20 cellular contexts compared by ENCODE assay signal in the genomic region with DNA sequence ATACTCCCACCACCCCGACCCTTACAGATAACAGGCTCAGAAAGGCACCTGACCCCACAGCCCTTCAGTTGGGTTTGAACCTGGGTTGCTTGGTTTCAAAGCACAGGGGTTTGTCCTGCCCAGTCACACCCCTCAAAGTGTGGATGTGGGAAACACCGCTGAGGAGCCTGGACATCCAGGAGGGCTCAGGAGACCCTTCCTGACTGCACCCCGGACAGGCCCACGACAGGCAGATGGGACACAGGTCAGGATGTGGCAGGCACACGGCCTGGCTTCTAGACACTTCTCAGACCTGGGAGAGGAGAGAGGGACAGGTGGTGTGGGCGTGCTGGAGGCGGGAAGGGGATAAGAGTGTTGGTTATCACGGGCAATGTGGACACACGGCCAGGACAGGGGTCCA.
DNase-seq lines count a peak whose midpoint lies in the region; ATAC-seq, FAIRE-seq and TF ChIP-seq lines count a peak whose summit lies in the region.
"Had no signal": no experiment of that assay in that cellular context is flagged by ENCODE, and none has a peak within 500 bp of the region (broad histone marks: within the 10 kb centered on the region; RNA-seq: fewer than 3 reads in every experiment).

No MANE protein-coding gene starts in this region.

- H3K27me3 ChIP-seq in right atrium auricular region: no peaks in the 10 kb centered on the region
- H3K27me3 ChIP-seq in heart right ventricle: peaks cover 0 to 59% (median 10%) of the 10 kb centered on the region in 7 donors
- peaks cover 0 to 2% (median under 1%) of the 10 kb centered on the region in 4 experiments; a peak in 3 of 7 replicates for H3K27me3 ChIP-seq in H1 (replicated peaks in 1 of 4; ENCODE audit: control insufficient read depth in 3 of 4, extremely low read depth in 1 of 4, insufficient read depth in 3 of 4, low read length in 3 of 4)
- H3K27me3 ChIP-seq in esophagus muscularis mucosa: peaks cover 0 to 49% (median 0%) of the 10 kb centered on the region in 4 donors
- H3K27me3 ChIP-seq: BE2C had no signal

- no peak overlapping the region for H3K23ac ChIP-seq in H1 (ENCODE audit: insufficient read length)

- TF ChIP-seq CTCF in right atrium auricular region (IDR thresholded peaks at IDR 0.05) (no peak), heart right ventricle (IDR thresholded peaks at IDR 0.05) (no peak), H1 (IDR thresholded peaks at IDR 0.05; ENCODE audit: control extremely low read depth in 1 of 3, insufficient read depth in 1 of 3, low read depth in 1 of 3, low read length in 3 of 3) (no peak), osteocyte (IDR thresholded peaks at IDR 0.05) (no peak), esophagus muscularis mucosa (IDR thresholded peaks at IDR 0.05) (no peak)

- TF ChIP-seq EP300 in H1 (IDR thresholded peaks at IDR 0.05; ENCODE audit: borderline replicate concordance in 1 of 2, low read depth in 2 of 2, low read length in 2 of 2) (no peak), esophagus muscularis mucosa (IDR thresholded peaks at IDR 0.05) (no peak)

- no peak overlapping the region for H4K5ac ChIP-seq in H1 (ENCODE audit: insufficient read length, low read depth, low read length)

- H4K8ac ChIP-seq in H1 (ENCODE audit: extremely low read depth, insufficient read depth, low read length): no peak overlapping the region

- no peaks in the 10 kb centered on the region for H3K79me1 ChIP-seq in H1 (ENCODE audit: low read depth, low read length)

- 0 out of 2 replicates have a peak overlapping the region, but pooled peaks have one; percentile 17 for H2BK12ac ChIP-seq in H1 (ENCODE audit: low read depth, low read length)

- no peak overlapping the region for H2BK5ac ChIP-seq in H1 (ENCODE audit: low read depth, low read length)

- no peak for TF ChIP-seq POLR2A in H1 (IDR thresholded peaks at IDR 0.05; ENCODE audit: control extremely low read depth in 1 of 2, low read depth in 2 of 2, low read length in 2 of 2)
- no peak for TF ChIP-seq POLR2A in esophagus muscularis mucosa (IDR thresholded peaks at IDR 0.05; ENCODE audit: low read depth)

- H4K20me1 ChIP-seq in H1 (replicated peaks in 1 of 2; ENCODE audit: control insufficient read depth in 1 of 2, insufficient read depth in 2 of 2, low read length in 2 of 2): no peaks in the 10 kb centered on the region

- intact Hi-C loops in heart right ventricle (cut with DNase I) (no loop called here), esophagus muscularis mucosa (cut with DNase I) (no loop called here)

- no peak overlapping the region; the same call in 1 of the 2 replicates for H2BK15ac ChIP-seq in H1 (ENCODE audit: low read length)

- H3K9me3 Mint-ChIP-seq in osteocyte (ENCODE audit: unreplicated experiment): no peaks in the 10 kb centered on the region

- CTCF ChIA-PET in H1 (lab: Charles Lee; ENCODE audit: partially characterized antibody): interaction anchor here (0.9 to 2.0 kb wide), 7 partner anchors 24 to 129 kb away, joined by 3 to 8 read pairs (median 4); no protein-coding TSS in a partner anchor

- ATAC-seq in heart right ventricle (no peak), GM21390 (IDR thresholded peaks at IDR 0.05; ENCODE audit: unreplicated experiment) (no peak)
- ATAC-seq: SK-N-SH treated with all-trans-retinoic acid at 6 μM for 48 hours had no signal

- H3K14ac ChIP-seq in H1 (ENCODE audit: insufficient read length): no peak overlapping the region

- no peak overlapping the region for H3K4me3 Mint-ChIP-seq in osteocyte (ENCODE audit: unreplicated experiment)

- no peaks in the 10 kb centered on the region for H3K4me1 Mint-ChIP-seq in osteocyte (ENCODE audit: unreplicated experiment)

- no peaks in the 10 kb centered on the region for H3K36me3 Mint-ChIP-seq in osteocyte (ENCODE audit: unreplicated experiment)

- no peaks in the 10 kb centered on the region for H3K27me3 Mint-ChIP-seq in osteocyte (ENCODE audit: unreplicated experiment)

- H3K4me1 ChIP-seq in right atrium auricular region (no peaks in the 10 kb centered on the region), heart right ventricle (no peaks in the 10 kb centered on the region), H1 (replicated peaks in 1 of 4; ENCODE audit: control insufficient read depth in 3 of 4, insufficient read depth in 4 of 4, low read length in 3 of 4) (no peaks in the 10 kb centered on the region), esophagus muscularis mucosa (no peaks in the 10 kb centered on the region)
- H3K4me1 ChIP-seq: BE2C had no signal

- no peak overlapping the region for H3K27ac Mint-ChIP-seq in osteocyte (ENCODE audit: unreplicated experiment)

- no peak overlapping the region for H4K91ac ChIP-seq in H1 (replicated peaks; ENCODE audit: insufficient read length, low read length)

- H3K36me3 ChIP-seq in right atrium auricular region: no peaks in the 10 kb centered on the region
- no peaks in the 10 kb centered on the region for H3K36me3 ChIP-seq in heart right ventricle
- H3K36me3 ChIP-seq in H1 (ENCODE audit: control insufficient read depth in 2 of 4, insufficient read depth in 4 of 4, low read length in 3 of 4): no peaks in the 10 kb centered on the region
- no peaks in the 10 kb centered on the region for H3K36me3 ChIP-seq in esophagus muscularis mucosa
- H3K36me3 ChIP-seq: BE2C had no signal

- DNase-seq in right atrium auricular region (ENCODE audit: low spot score) (peak; percentile 7), heart right ventricle (no peak), H1 (ENCODE audit: low read depth in 1 of 2, low spot score in 2 of 2) (no peak), osteocyte (ENCODE audit: extremely low spot score, unreplicated experiment) (peak; percentile 63), esophagus muscularis mucosa (ENCODE audit: extremely low spot score) (no peak), DMS153 (lab: John Stamatoyannopoulos, UW) (no peak)
- DNase-seq: BE2C, DMS79, Karpas-422, MV-4-11, NCI-H1105 treated with DMSO at 0.1 percent for 48 hours, NCI-H2081 treated with DMSO at 0.1 percent for 48 hours, NCI-H2171 treated with DMSO at 0.1 percent for 48 hours, NCI-H446, NCI-H526, SHP77 treated with DMSO at 0.1 percent for 48 hours had no signal

- no peaks in the 10 kb centered on the region for H3K79me2 ChIP-seq in H1 (ENCODE audit: control insufficient read depth in 1 of 2, insufficient read depth in 2 of 2, low read length in 2 of 2)

- H3K4me3 ChIP-seq in right atrium auricular region (no peak overlapping the region), heart right ventricle (no peak overlapping the region), H1 (ENCODE audit: extremely low read depth in 1 of 4, insufficient read depth in 2 of 4, low read depth in 3 of 4, low read length in 4 of 4) (no peak overlapping the region), esophagus muscularis mucosa (no peak overlapping the region)

- WGBS in heart right ventricle, 2 donors: 70 to 71% methylated on average over 9 of the region's 9 CpGs
- WGBS in H1 (ENCODE audit: extremely low coverage in 1 of 2, insufficient coverage in 1 of 2, insufficient read length in 1 of 2, insufficient replicate concordance in 2 of 2, low coverage in 1 of 2, low lambda C conversion rate in 2 of 2, missing lambda C conversion rate in 1 of 2), 2 experiments: 89% methylated on average over 8 of the region's 9 CpGs; no CpG with 5 or more reads in 1 of the 2 experiments
- 84% methylated on average over 9 of the region's 9 CpGs for WGBS in esophagus muscularis mucosa

- no peak overlapping the region for H3K9ac ChIP-seq in H1 (replicated peaks in 1 of 4; ENCODE audit: extremely low read depth in 1 of 4, low read depth in 3 of 4, low read length in 3 of 4)

- FAIRE-seq in H1 (lab: Jason Lieb, UNC): no peak
- FAIRE-seq: GM19239, H54 had no signal

- no peak overlapping the region for H2BK20ac ChIP-seq in H1 (ENCODE audit: low read length)

- H3K18ac ChIP-seq in H1 (ENCODE audit: extremely low read depth, low read length): no peak overlapping the region

- POLR2A ChIA-PET in H1 (lab: Charles Lee; ENCODE audit: partially characterized antibody): no interaction called here

- no peaks in the 10 kb centered on the region for H3K23me2 ChIP-seq in H1 (ENCODE audit: low read depth, low read length)

- no peak overlapping the region for H3K56ac ChIP-seq in H1 (replicated peaks; ENCODE audit: insufficient read length, low read depth, low read length)

- no peak overlapping the region for H2AFZ ChIP-seq in H1 (ENCODE audit: low read length)

- H3K9me3 ChIP-seq in right atrium auricular region (peaks cover 0 to 6% of the 10 kb centered on the region in 2 donors), heart right ventricle (peaks cover 0 to 6% (median 0%) of the 10 kb centered on the region in 11 donors), H1 (ENCODE audit: insufficient read depth in 2 of 2, low read depth in 1 of 2, low read length in 1 of 2) (peaks cover 0 to 3% of the 10 kb centered on the region in 2 experiments; a peak in 1 of 4 replicates), esophagus muscularis mucosa (peaks cover 0 to 12% (median 4%) of the 10 kb centered on the region in 4 donors)
- H3K9me3 ChIP-seq: BE2C had no signal

- no peak overlapping the region for H2AK5ac ChIP-seq in H1 (ENCODE audit: low read depth, low read length)

- no peak overlapping the region for H2BK120ac ChIP-seq in H1 (replicated peaks; ENCODE audit: low read depth, low read length)

- H3K4ac ChIP-seq in H1 (replicated peaks; ENCODE audit: insufficient read length, low read depth, low read length): no peak overlapping the region

- H3K27ac ChIP-seq in right atrium auricular region (no peak overlapping the region), heart right ventricle (no peak overlapping the region), H1 (ENCODE audit: low read depth, low read length) (no peak overlapping the region), esophagus muscularis mucosa (replicated peaks in 1 of 4) (no peak overlapping the region)

- no peak for TF ChIP-seq RAD21 in H1 (IDR thresholded peaks at IDR 0.05 in 1 of 2, conservative IDR thresholded peaks at IDR 0.05 in 1 of 2; ENCODE audit: low read depth in 2 of 2, low read length in 2 of 2)

- H3K4me2 ChIP-seq in H1 (ENCODE audit: insufficient read depth in 1 of 2, low read depth in 2 of 2, low read length in 2 of 2): no peak overlapping the region

TF ChIP-seq in H1, 55 proteins besides CTCF, POLR2A, EP300 and RAD21:
- TF ChIP-seq SAP30 (IDR thresholded peaks at IDR 0.05; ENCODE audit: insufficient read depth, insufficient replicate concordance, low read length): no peak

Comparison
In these comparisons a context has a peak if more than half of its experiments do, and no peak if none do; other contexts are left out.
1. DNase-seq: peak in right atrium auricular region (single experiment) and osteocyte (single experiment); none in heart right ventricle (0 of 2), H1 (0 of 2), esophagus muscularis mucosa (single experiment) and DMS153 (single experiment).